In the genomic region with DNA sequence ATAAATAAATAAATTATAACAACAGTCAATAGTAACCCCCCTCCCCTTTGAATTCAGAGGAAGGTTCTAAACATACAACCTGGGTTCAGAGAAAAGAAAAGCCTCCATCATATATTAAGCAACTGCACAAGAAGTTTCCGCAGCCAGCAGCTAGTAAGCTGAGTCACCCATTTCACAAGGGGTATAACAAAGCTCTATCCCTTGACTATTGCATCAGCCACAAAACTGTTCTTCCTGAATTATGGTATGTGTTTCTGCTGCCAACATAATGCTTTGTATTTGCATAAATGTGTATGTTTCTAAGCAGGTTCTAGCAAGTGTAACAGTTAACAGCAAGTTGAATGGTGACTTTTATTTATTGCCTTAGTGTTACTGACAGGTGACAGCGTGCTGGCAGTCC, we compare ENCODE assay signal across 11 cellular contexts. TPM values are rescaled to one million over a fixed set of nuclear protein-coding genes. Genes with fewer than 3 reads are reported as not detected.
A peak's percentile ranks its signal among the peaks of the same experiment; 100 is the strongest.
DNase-seq lines count a peak whose midpoint lies in the region; ATAC-seq and TF ChIP-seq lines count a peak whose summit lies in the region.
"Had no signal": no experiment of that assay in that cellular context is flagged by ENCODE, and none has a peak within 500 bp of the region (broad histone marks: within the 10 kb centered on the region; RNA-seq: fewer than 3 reads in every experiment).

No MANE protein-coding gene starts in this region.

- peak; percentile 75 for DNase-seq in CD14-positive monocyte (ENCODE audit: low spot score)
- DNase-seq in HT1080 (ENCODE audit: low read depth): peak; percentile 70
- peak; percentile 95 for DNase-seq in adipocyte (ENCODE audit: low read depth)
- no peak for DNase-seq in right lobe of liver
- no peak for DNase-seq in BE2C
- no peak for DNase-seq in HuH-7 (ENCODE audit: low spot score)
- DNase-seq in epidermal melanocyte (ENCODE audit: insufficient read length, low spot score): no peak
- DNase-seq: effector memory CD8-positive, alpha-beta T cell; naive B cell; NCI-H345 had no signal

- H3K27ac ChIP-seq in right lobe of liver: peak overlapping the region in 2 of 3 donors; percentile 43 to 81

- intact Hi-C loops in CD14-positive monocyte (cut with micrococcal nuclease) (loop anchor here in 1 of 2 donors (5.0 kb wide), 1 partner anchor 82 kb away; the partner anchor contains the start of gene CSNK1G3), right lobe of liver (cut with DNase I) (no loop called here)

- H3K9me3 ChIP-seq in adipocyte (ENCODE audit: control insufficient read depth, low read length) (no peaks in the 10 kb centered on the region), right lobe of liver (no peaks in the 10 kb centered on the region), BE2C (no peaks in the 10 kb centered on the region)

- H3K27me3 ChIP-seq in adipocyte (replicated peaks; ENCODE audit: control insufficient read depth, insufficient read depth, low read length): no peaks in the 10 kb centered on the region
- H3K27me3 ChIP-seq in right lobe of liver: no peaks in the 10 kb centered on the region
- H3K27me3 ChIP-seq in BE2C: no peaks in the 10 kb centered on the region

- ATAC-seq in right lobe of liver: peak; percentile 11 to 73 (median 48)
- no peak for ATAC-seq in HG02970 (IDR thresholded peaks at IDR 0.05; ENCODE audit: low FRiP score, unreplicated experiment)
- ATAC-seq: effector memory CD8-positive, alpha-beta T cell had no signal

- H3K4me1 ChIP-seq in adipocyte (ENCODE audit: control insufficient read depth, insufficient read depth, low read length) (peaks cover 20% of the 10 kb centered on the region), right lobe of liver (peaks cover 0 to 21% (median 9%) of the 10 kb centered on the region in 4 donors), BE2C (no peaks in the 10 kb centered on the region)

- peaks cover 0 to 5% (median 0%) of the 10 kb centered on the region in 7 donors for H3K9me3 Mint-ChIP-seq in CD14-positive monocyte
- H3K9me3 Mint-ChIP-seq: effector memory CD8-positive, alpha-beta T cell had no signal

- peak overlapping the region; percentile 85 to 97 (median 93) for H3K27ac Mint-ChIP-seq in CD14-positive monocyte
- H3K27ac Mint-ChIP-seq: effector memory CD8-positive, alpha-beta T cell had no signal

- no peak overlapping the region for H3K4me3 Mint-ChIP-seq in CD14-positive monocyte
- H3K4me3 Mint-ChIP-seq: effector memory CD8-positive, alpha-beta T cell; naive B cell had no signal

- peaks cover 0 to 3% of the 10 kb centered on the region in 2 donors for H3K36me3 Mint-ChIP-seq in CD14-positive monocyte
- H3K36me3 Mint-ChIP-seq: naive B cell had no signal

- peak overlapping the region; percentile 14 for H3K9ac ChIP-seq in adipocyte (ENCODE audit: low read length)

- H3K27me3 Mint-ChIP-seq in CD14-positive monocyte (ENCODE audit: low read depth in 3 of 3): peaks cover 0 to 3% (median 0%) of the 10 kb centered on the region in 3 donors

- no peak for TF ChIP-seq POLR2A in right lobe of liver (IDR thresholded peaks at IDR 0.05)

- H3K36me3 ChIP-seq in adipocyte (ENCODE audit: control insufficient read depth, insufficient read depth, low read length, severe bottlenecking): no peaks in the 10 kb centered on the region
- no peaks in the 10 kb centered on the region for H3K36me3 ChIP-seq in right lobe of liver
- H3K36me3 ChIP-seq in BE2C: no peaks in the 10 kb centered on the region

- TF ChIP-seq CTCF in CD14-positive monocyte (IDR thresholded peaks at IDR 0.05) (no peak), right lobe of liver (IDR thresholded peaks at IDR 0.05) (no peak), BE2C (IDR thresholded peaks at IDR 0.05; ENCODE audit: low read depth, low read length) (no peak)

- 42% methylated on average over 2 of the region's 2 CpGs for WGBS in right lobe of liver (ENCODE audit: insufficient coverage, low coverage, low lambda C conversion rate, missing lambda C conversion rate)

- peaks cover 38% of the 10 kb centered on the region for H3K4me1 Mint-ChIP-seq in CD14-positive monocyte

- H3K4me3 ChIP-seq in adipocyte (ENCODE audit: low read length) (no peak overlapping the region), right lobe of liver (no peak overlapping the region), BE2C (ENCODE audit: low read depth, low read length) (no peak overlapping the region)

RNA-seq across cellular contexts. Expression of gene CEP120, which starts 6.8 kb away (rescaled TPM):
- 1 to 10 TPM; 6.6 to 7.2 TPM for polyA plus RNA-seq in CD14-positive monocyte
- 10.2 and 12.4 TPM in 2 replicates for total RNA-seq in HT1080 (2014; rRNA removed; shearing (Covaris generic))
- 15.0 and 18.7 TPM in 2 replicates for polyA plus RNA-seq in HT1080 (2015; cell fraction: cytosol; rRNA removed)
- polyA plus RNA-seq in HT1080 (2015; cell fraction: nucleus; rRNA removed): 17.0 and 20.6 TPM in 2 replicates
- 10 to 100 TPM in 1 of 6 experiments, 1 to 10 TPM in 5; 5.7 to 12.7 (median 7.1) TPM for total RNA-seq in right lobe of liver
- 12.8 TPM for polyA plus RNA-seq in BE2C (2012; ENCODE audit: insufficient read depth, insufficient read length, low read depth)

Comparison
In these comparisons a context has a peak if more than half of its experiments do, and no peak if none do; other contexts are left out.
1. DNase-seq: peak in CD14-positive monocyte (single experiment), HT1080 (single experiment) and adipocyte (single experiment); none in right lobe of liver (0 of 3), BE2C (single experiment), HuH-7 (single experiment) and epidermal melanocyte (single experiment).